ENCODE assay signal across 2 cellular contexts in genomic region chr3:42495393-42495792, GRCh38.
TF ChIP-seq lines count a peak whose summit lies in the region.

No MANE protein-coding gene starts in this region.

TF ChIP-seq in HEK293, 187 proteins besides CTCF, POLR2A, EP300 and RAD21:
- no peak for TF ChIP-seq PBX3 (CRISPR knock-in tag; IDR thresholded peaks at IDR 0.05)
- TF ChIP-seq, protein P1, sequence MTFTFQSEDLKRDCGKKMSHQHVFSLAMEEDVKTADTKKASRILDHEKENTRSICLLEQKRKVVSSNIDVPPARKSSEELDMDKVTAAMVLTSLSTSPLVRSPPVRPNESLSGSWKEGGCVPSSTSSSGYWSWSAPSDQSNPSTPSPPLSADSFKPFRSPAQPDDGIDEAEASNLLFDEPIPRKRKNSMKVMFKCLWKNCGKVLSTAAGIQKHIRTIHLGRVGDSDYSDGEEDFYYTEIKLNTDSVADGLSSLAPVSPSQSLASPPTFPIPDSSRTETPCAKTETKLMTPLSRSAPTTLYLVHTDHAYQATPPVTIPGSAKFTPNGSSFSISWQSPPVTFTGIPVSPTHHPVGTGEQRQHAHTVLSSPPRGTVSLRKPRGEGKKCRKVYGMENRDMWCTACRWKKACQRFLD (tag by site-specific recombination; IDR thresholded peaks at IDR 0.05), result no peak
- TF ChIP-seq GLIS1 (tag by site-specific recombination; IDR thresholded peaks at IDR 0.05), result no peak
- no peak for TF ChIP-seq PRDM1 (tag by site-specific recombination; IDR thresholded peaks at IDR 0.05)
- peak; percentile 96 for TF ChIP-seq ZNF10 (tag by site-specific recombination; IDR thresholded peaks at IDR 0.05)
- TF ChIP-seq HOXA7 (CRISPR knock-in tag; IDR thresholded peaks at IDR 0.05; ENCODE audit: borderline replicate concordance), result no peak
- TF ChIP-seq ZNF239 (tag by site-specific recombination; IDR thresholded peaks at IDR 0.05), result no peak
- TF ChIP-seq ZNF132 (tag by site-specific recombination; IDR thresholded peaks at IDR 0.05; ENCODE audit: borderline replicate concordance), result no peak
- no peak for TF ChIP-seq ZBTB21 (tag by site-specific recombination; IDR thresholded peaks at IDR 0.05)

TF ChIP-seq in H1, 55 proteins besides CTCF, POLR2A, EP300 and RAD21:
- TF ChIP-seq CREB1 (IDR thresholded peaks at IDR 0.05), result no peak
- no peak for TF ChIP-seq KDM1A (IDR thresholded peaks at IDR 0.05; ENCODE audit: borderline replicate concordance, low read length)
- no peak for TF ChIP-seq NRF1 (IDR thresholded peaks at IDR 0.05; ENCODE audit: low read depth, low read length)
- no peak for TF ChIP-seq MAFK (IDR thresholded peaks at IDR 0.05; ENCODE audit: low read depth, low read length)
- no peak for TF ChIP-seq JUND (IDR thresholded peaks at IDR 0.05; ENCODE audit: low read length)
- no peak for TF ChIP-seq NANOG (IDR thresholded peaks at IDR 0.05; ENCODE audit: insufficient read depth, low read depth, low read length, poor library complexity, severe bottlenecking)
- no peak for TF ChIP-seq SAP30 (IDR thresholded peaks at IDR 0.05; ENCODE audit: insufficient read depth, insufficient replicate concordance, low read length)
- TF ChIP-seq JUN (IDR thresholded peaks at IDR 0.05; ENCODE audit: low read depth, low read length), result no peak
- TF ChIP-seq, protein P2, sequence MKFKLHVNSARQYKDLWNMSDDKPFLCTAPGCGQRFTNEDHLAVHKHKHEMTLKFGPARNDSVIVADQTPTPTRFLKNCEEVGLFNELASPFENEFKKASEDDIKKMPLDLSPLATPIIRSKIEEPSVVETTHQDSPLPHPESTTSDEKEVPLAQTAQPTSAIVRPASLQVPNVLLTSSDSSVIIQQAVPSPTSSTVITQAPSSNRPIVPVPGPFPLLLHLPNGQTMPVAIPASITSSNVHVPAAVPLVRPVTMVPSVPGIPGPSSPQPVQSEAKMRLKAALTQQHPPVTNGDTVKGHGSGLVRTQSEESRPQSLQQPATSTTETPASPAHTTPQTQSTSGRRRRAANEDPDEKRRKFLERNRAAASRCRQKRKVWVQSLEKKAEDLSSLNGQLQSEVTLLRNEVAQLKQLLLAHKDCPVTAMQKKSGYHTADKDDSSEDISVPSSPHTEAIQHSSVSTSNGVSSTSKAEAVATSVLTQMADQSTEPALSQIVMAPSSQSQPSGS (IDR thresholded peaks at IDR 0.05; ENCODE audit: low read length), result no peak
- TF ChIP-seq ASH2L (IDR thresholded peaks at IDR 0.05; ENCODE audit: low read length), result no peak
- no peak for TF ChIP-seq CBX5 (IDR thresholded peaks at IDR 0.05; ENCODE audit: low read depth, low read length)
- TF ChIP-seq SUZ12 (IDR thresholded peaks at IDR 0.05; ENCODE audit: low read length), result no peak
- TF ChIP-seq ZNF274 (IDR thresholded peaks at IDR 0.05; ENCODE audit: borderline replicate concordance, extremely low read depth, low read length), result no peak
- no peak for TF ChIP-seq CHD2 (IDR thresholded peaks at IDR 0.05; ENCODE audit: low read length)
- no peak for TF ChIP-seq KDM5A (IDR thresholded peaks at IDR 0.05; ENCODE audit: low read length)
- no peak for TF ChIP-seq CEBPB (IDR thresholded peaks at IDR 0.05; ENCODE audit: low read depth, low read length)
- TF ChIP-seq RNF2 (IDR thresholded peaks at IDR 0.05; ENCODE audit: borderline replicate concordance, low read depth, low read length, missing control alignments, poor library complexity, severe bottlenecking), result no peak
- TF ChIP-seq PHF8 (conservative IDR thresholded peaks at IDR 0.05; ENCODE audit: low read depth, low read length), result no peak
- no peak for TF ChIP-seq BRCA1 (IDR thresholded peaks at IDR 0.05; ENCODE audit: low read depth, low read length)
- TF ChIP-seq TAF1 (IDR thresholded peaks at IDR 0.05; ENCODE audit: low read depth, low read length), result no peak
